ENCODE assay signal across 26 cellular contexts in the genomic region with DNA sequence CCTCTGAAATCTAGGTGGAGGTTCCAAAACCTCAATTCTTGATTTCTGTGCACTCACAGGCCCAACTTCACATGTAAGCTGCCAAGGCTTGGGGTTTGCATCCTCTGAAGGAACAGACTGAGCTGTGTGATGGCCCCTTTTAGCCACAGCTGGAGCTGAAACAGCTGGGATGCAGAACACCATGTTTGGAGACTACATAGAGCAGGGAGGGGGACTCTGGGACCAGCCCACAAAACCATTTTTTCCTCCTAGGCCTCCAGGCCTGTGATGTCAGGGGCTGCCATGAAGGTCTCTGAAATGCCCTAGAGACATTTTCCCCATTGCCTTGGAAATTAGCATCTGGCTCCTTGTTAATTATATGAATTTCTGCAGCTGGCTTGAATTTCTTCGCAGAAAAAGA.
"Had no signal": no experiment of that assay in that cellular context is flagged by ENCODE, and none has a peak within 500 bp of the region (broad histone marks: within the 10 kb centered on the region; RNA-seq: fewer than 3 reads in every experiment).

No MANE protein-coding gene starts in this region.

- H3K4me1 Mint-ChIP-seq: mesothelial cell of epicardium; naive B cell; natural killer cell; stimulated activated effector memory CD8-positive, alpha-beta T cell treated with anti-CD3 and anti-CD28 coated beads, Interleukin-12 subunit alpha, Interleukin-12 subunit beta, amount 100 ng/mL, for 72 hours had no signal

- H3K27me3 Mint-ChIP-seq: naive B cell; stimulated activated naive CD8-positive, alpha-beta T cell treated with anti-CD3 and anti-CD28 coated beads, Interleukin-15, Interleukin-2, amounts not matched to agents 100 ng/mL and 50 ng/mL, for 24 hours had no signal

- H3K9me3 ChIP-seq: pancreas, prostate gland, thoracic aorta, upper lobe of right lung had no signal

- H3K36me3 Mint-ChIP-seq: naive B cell; natural killer cell; stimulated activated effector memory CD8-positive, alpha-beta T cell treated with anti-CD3 and anti-CD28 coated beads, Interleukin-12 subunit alpha, Interleukin-12 subunit beta, amount 100 ng/mL, for 72 hours had no signal

- H3K27ac ChIP-seq: left ventricle myocardium inferior, pancreas, prostate gland, sigmoid colon, spleen, suprapubic skin, thoracic aorta, tibial artery, upper lobe of right lung had no signal

- DNase-seq: hypothalamus; islet precursor cell; left ventricle myocardium inferior; mesendoderm; naive B cell; natural killer cell; pancreas; posterior cingulate gyrus; retina; right cardiac atrium; sigmoid colon; small intestine; spleen; stimulated activated CD4-positive, alpha-beta T cell treated with anti-CD3 and anti-CD28 coated beads, Interleukin-4, amount 100 ng/mL, for 24 hours; stimulated activated naive CD4-positive, alpha-beta T cell; tibial artery; trophoblast cell; upper lobe of right lung had no signal

- H3K27ac Mint-ChIP-seq: mesothelial cell of epicardium; naive B cell; natural killer cell; stimulated activated effector memory CD8-positive, alpha-beta T cell treated with anti-CD3 and anti-CD28 coated beads, Interleukin-12 subunit alpha, Interleukin-12 subunit beta, amount 100 ng/mL, for 72 hours; stimulated activated naive CD8-positive, alpha-beta T cell treated with anti-CD3 and anti-CD28 coated beads, Interleukin-15, Interleukin-2, amounts not matched to agents 100 ng/mL and 50 ng/mL, for 24 hours had no signal

- H3K27me3 ChIP-seq: pancreas, sigmoid colon, spleen, suprapubic skin, tibial artery, upper lobe of right lung had no signal

- H3K4me3 ChIP-seq: left ventricle myocardium inferior, lung, pancreas, prostate gland, sigmoid colon, spleen, suprapubic skin, thoracic aorta, tibial artery, upper lobe of right lung had no signal

- H3K4me3 Mint-ChIP-seq: mesothelial cell of epicardium; natural killer cell; stimulated activated effector memory CD8-positive, alpha-beta T cell treated with anti-CD3 and anti-CD28 coated beads, Interleukin-12 subunit alpha, Interleukin-12 subunit beta, amount 100 ng/mL, for 72 hours; stimulated activated naive CD8-positive, alpha-beta T cell treated with anti-CD3 and anti-CD28 coated beads, Interleukin-15, Interleukin-2, amounts not matched to agents 100 ng/mL and 50 ng/mL, for 24 hours had no signal

- FAIRE-seq: pancreas, small intestine, urothelium cell line had no signal

- H3K4me1 ChIP-seq: left ventricle myocardium inferior, pancreas, prostate gland, sigmoid colon, spleen, suprapubic skin, tibial artery, upper lobe of right lung had no signal

- ATAC-seq: natural killer cell; pancreas; right cardiac atrium; stimulated activated effector memory CD8-positive, alpha-beta T cell treated with anti-CD3 and anti-CD28 coated beads, Interleukin-12 subunit alpha, Interleukin-12 subunit beta, amount 100 ng/mL, for 72 hours; upper lobe of right lung had no signal

- H3K36me3 ChIP-seq: left ventricle myocardium inferior, pancreas, prostate gland, sigmoid colon, spleen, suprapubic skin, thoracic aorta, tibial artery, upper lobe of right lung had no signal
